In the genomic region with DNA sequence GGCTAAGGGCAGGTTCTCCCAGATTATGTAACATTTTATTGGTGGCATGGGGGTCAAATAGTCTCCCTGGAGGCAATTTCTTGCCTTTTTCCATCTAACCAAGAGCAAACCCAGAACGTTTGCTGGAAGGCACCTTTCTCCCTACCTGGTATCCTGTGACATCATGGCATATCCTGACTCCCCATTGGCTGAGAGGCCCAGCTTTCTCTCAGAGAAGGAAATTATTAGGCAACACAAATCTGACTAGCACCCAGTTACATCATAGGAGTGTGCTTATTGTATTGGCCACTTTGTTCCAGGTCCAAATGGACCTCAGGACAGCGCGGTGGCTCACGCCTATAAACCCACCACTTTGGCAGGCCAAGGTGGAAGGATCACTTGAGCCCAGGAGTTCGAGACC, we compare ENCODE assay signal across 16 cellular contexts. TPM values are rescaled to one million over a fixed set of nuclear protein-coding genes. Genes with fewer than 3 reads are reported as not detected.
DNase-seq lines count a peak whose midpoint lies in the region; ATAC-seq, FAIRE-seq and TF ChIP-seq lines count a peak whose summit lies in the region.
"Had no signal": no experiment of that assay in that cellular context is flagged by ENCODE, and none has a peak within 500 bp of the region (broad histone marks: within the 10 kb centered on the region; RNA-seq: fewer than 3 reads in every experiment).

No MANE protein-coding gene starts in this region.

- H3K4me3 Mint-ChIP-seq in chondrocyte (ENCODE audit: unreplicated experiment) = no peak overlapping the region
- H3K4me3 Mint-ChIP-seq: activated naive CD4-positive, alpha-beta T cell treated with anti-CD3 and anti-CD28 coated beads, Interleukin-2, amount 50 U/mL, for 24 hours had no signal

- H3K4me3 ChIP-seq in fibroblast of pulmonary artery (replicated peaks; ENCODE audit: low read depth, low read length) = no peak overlapping the region

- DNase-seq in A172 (ENCODE audit: low spot score) (peak; percentile 57), GM12892 (ENCODE audit: insufficient read length) (no peak), RWPE1 (ENCODE audit: low spot score) (peak; percentile 82), fibroblast of pulmonary artery (ENCODE audit: low read depth) (peak; percentile 41), 8988T (no peak), chondrocyte (ENCODE audit: low spot score) (no peak)
- DNase-seq: foreskin melanocyte, GF-D8, kidney glomerular epithelial cell, NCI-H1930, PC-3, spleen had no signal

- no peaks in the 10 kb centered on the region for H3K27me3 Mint-ChIP-seq in chondrocyte (ENCODE audit: low read depth)
- H3K27me3 Mint-ChIP-seq: activated naive CD4-positive, alpha-beta T cell treated with anti-CD3 and anti-CD28 coated beads, Interleukin-2, amount 50 U/mL, for 24 hours; IgD-negative memory B cell had no signal

- H3K4me1 Mint-ChIP-seq in chondrocyte (ENCODE audit: low read depth) = peaks cover 13% of the 10 kb centered on the region

- no peaks in the 10 kb centered on the region for H3K36me3 Mint-ChIP-seq in chondrocyte (ENCODE audit: low read depth)
- H3K36me3 Mint-ChIP-seq: activated naive CD4-positive, alpha-beta T cell treated with anti-CD3 and anti-CD28 coated beads, Interleukin-2, amount 50 U/mL, for 24 hours; IgD-negative memory B cell had no signal

- CTCF ChIA-PET in RWPE1 (lab: Yijun Ruan, JAX) = no interaction called here

- no peaks in the 10 kb centered on the region for H3K9me3 Mint-ChIP-seq in chondrocyte (ENCODE audit: low read depth)
- H3K9me3 Mint-ChIP-seq: activated naive CD4-positive, alpha-beta T cell treated with anti-CD3 and anti-CD28 coated beads, Interleukin-2, amount 50 U/mL, for 24 hours; IgD-negative memory B cell had no signal

- peak overlapping the region; percentile 80 for H3K27ac ChIP-seq in RWPE1

- FAIRE-seq in GM12892 (lab: Jason Lieb, UNC) = peak; percentile 40

- no peak for ATAC-seq in HG03457 (IDR thresholded peaks at IDR 0.05; ENCODE audit: unreplicated experiment)
- ATAC-seq in GM21529 (IDR thresholded peaks at IDR 0.05; ENCODE audit: unreplicated experiment) = no peak
- ATAC-seq: PC-3 had no signal

- H3K27ac Mint-ChIP-seq in chondrocyte (ENCODE audit: unreplicated experiment) = no peak overlapping the region
- H3K27ac Mint-ChIP-seq: activated naive CD4-positive, alpha-beta T cell treated with anti-CD3 and anti-CD28 coated beads, Interleukin-2, amount 50 U/mL, for 24 hours had no signal

- no peak for TF ChIP-seq POLR2A in GM12892 (IDR thresholded peaks at IDR 0.05; ENCODE audit: low read depth, low read length)

- no peak for TF ChIP-seq CTCF in RWPE1 (conservative IDR thresholded peaks at IDR 0.05; ENCODE audit: low read depth)
- TF ChIP-seq CTCF in fibroblast of pulmonary artery (IDR thresholded peaks at IDR 0.05; ENCODE audit: low read length, missing control alignments) = no peak
- TF ChIP-seq CTCF in chondrocyte (IDR thresholded peaks at IDR 0.05) = no peak

- POLR2A ChIA-PET in RWPE1 (lab: Yijun Ruan, JAX; ENCODE audit: low non-redundant PET) = interaction anchor here (0.7 kb wide), 1 partner anchor 30 kb away, joined by 3 read pairs; no protein-coding TSS in a partner anchor

RNA-seq across cellular contexts. Expression of a gene that starts 13.0 kb away (rescaled TPM):
- total RNA-seq in A172 (2014; rRNA removed; shearing (Covaris generic)) = not detected in 2 replicates
- not detected for polyA plus RNA-seq in GM12892 (2012; ENCODE audit: missing spikeins)
- total RNA-seq in chondrocyte = 0.97 to 1.1 TPM (median 1.1 TPM) in 3 replicates

RNA-seq across cellular contexts. Expression of a gene that starts 13.8 kb away (rescaled TPM):
- total RNA-seq in A172 (2014; rRNA removed; shearing (Covaris generic)) = 2.3 and 5.8 TPM in 2 replicates
- polyA plus RNA-seq in GM12892 (2012; ENCODE audit: missing spikeins) = 3.7 TPM
- total RNA-seq in chondrocyte = 8.1 to 14.1 TPM (median 9.1 TPM) in 3 replicates

RNA-seq across cellular contexts. Expression of a gene that starts 22.6 kb away (rescaled TPM):
- total RNA-seq in A172 (2014; rRNA removed; shearing (Covaris generic)) = 2.6 and 15.5 TPM in 2 replicates
- 8.0 TPM for polyA plus RNA-seq in GM12892 (2012; ENCODE audit: missing spikeins)
- total RNA-seq in chondrocyte = 2.1 to 6.2 TPM (median 3.9 TPM) in 3 replicates

RNA-seq across cellular contexts. Expression of a gene that starts 36.0 kb away (rescaled TPM):
- total RNA-seq in A172 (2014; rRNA removed; shearing (Covaris generic)) = not detected in 2 replicates
- 0.32 TPM for polyA plus RNA-seq in GM12892 (2012; ENCODE audit: missing spikeins)
- total RNA-seq in chondrocyte = not detected in 3 replicates
- polyA plus RNA-seq: IgD-negative memory B cell had no signal

RNA-seq across cellular contexts. Expression of a gene that starts 40.5 kb away (rescaled TPM):
- 7.6 and 10.5 TPM in 2 replicates for total RNA-seq in A172 (2014; rRNA removed; shearing (Covaris generic))
- 7.0 TPM for polyA plus RNA-seq in GM12892 (2012; ENCODE audit: missing spikeins)
- total RNA-seq in chondrocyte = 18.6 to 26.5 TPM (median 20.7 TPM) in 3 replicates

Comparison
In these comparisons a context has a peak if more than half of its experiments do, and no peak if none do; other contexts are left out.
1. DNase-seq: peak in A172 (single experiment), RWPE1 (single experiment) and fibroblast of pulmonary artery (single experiment); none in GM12892 (single experiment), 8988T (single experiment) and chondrocyte (single experiment).